In genomic region chr2:111011218-111011617, GRCh38 we compare ENCODE assay signal across 33 cellular contexts.
DNase-seq lines count a peak whose midpoint lies in the region; ATAC-seq, FAIRE-seq and TF ChIP-seq lines count a peak whose summit lies in the region.
"Had no signal": no experiment of that assay in that cellular context is flagged by ENCODE, and none has a peak within 500 bp of the region (broad histone marks: within the 10 kb centered on the region; RNA-seq: fewer than 3 reads in every experiment).

No MANE protein-coding gene starts in this region.

- H3K36me3 ChIP-seq in K562 (ENCODE audit: control insufficient read depth, insufficient read depth, low read length) (no peaks in the 10 kb centered on the region), vagina (no peaks in the 10 kb centered on the region), GM23338 (ENCODE audit: insufficient read depth) (no peaks in the 10 kb centered on the region)
- H3K36me3 ChIP-seq: BE2C; BLaER1; BLaER1 treated with 17β-estradiol and CSF1 and Interleukin-3, amounts not matched to agents 10 nM and 100 nM had no signal

- H3K4me3 Mint-ChIP-seq in endothelial cell (ENCODE audit: unreplicated experiment), result peak overlapping the region; percentile 65
- no peak overlapping the region for H3K4me3 Mint-ChIP-seq in GM23338
- H3K4me3 Mint-ChIP-seq: B cell; CD14-positive monocyte; CD4-positive, alpha-beta memory T cell; CD4-positive, alpha-beta T cell; CD4-positive, CD25-positive, alpha-beta regulatory T cell; CD8-positive, alpha-beta memory T cell; CD8-positive, alpha-beta T cell had no signal

- H3K9me1 ChIP-seq in K562 (ENCODE audit: control insufficient read depth, insufficient read depth, low read length), result no peaks in the 10 kb centered on the region

- no peak for TF ChIP-seq CTCF in K562 (IDR thresholded peaks at IDR 0.05 in 2 of 3, conservative IDR thresholded peaks at IDR 0.05 in 1 of 3; ENCODE audit: insufficient read depth in 2 of 3, low read depth in 1 of 3, low read length in 3 of 3)
- TF ChIP-seq CTCF in endothelial cell (IDR thresholded peaks at IDR 0.05; ENCODE audit: unreplicated experiment), result no peak
- no peak for TF ChIP-seq CTCF in vagina (IDR thresholded peaks at IDR 0.05)
- no peak for TF ChIP-seq CTCF in GM23338 (conservative IDR thresholded peaks at IDR 0.05; ENCODE audit: low read depth in 2 of 2)

- H3K79me2 ChIP-seq in K562 (ENCODE audit: control insufficient read depth, insufficient read depth, low read length), result no peaks in the 10 kb centered on the region
- no peaks in the 10 kb centered on the region for H3K79me2 ChIP-seq in GM23338 (replicated peaks; ENCODE audit: insufficient read depth)

- intact Hi-C loops in K562 (cut with micrococcal nuclease) (no loop called here), vagina (cut with DNase I) (no loop called here)

- H3K27ac ChIP-seq in K562 (ENCODE audit: extremely low read depth, low read depth, low read length) (no peak overlapping the region), vagina (no peak overlapping the region), GM23338 (ENCODE audit: low read depth) (no peak overlapping the region)
- H3K27ac ChIP-seq: 22Rv1; A549; BLaER1; BLaER1 treated with 17β-estradiol and CSF1 and Interleukin-3, amounts not matched to agents 10 nM and 100 nM; C4-2B had no signal

- no peaks in the 10 kb centered on the region for H3F3A ChIP-seq in GM23338 (replicated peaks; ENCODE audit: low read depth)

- no peaks in the 10 kb centered on the region for H3K9me3 ChIP-seq in K562 (replicated peaks; ENCODE audit: control insufficient read depth, insufficient read depth, low read depth, low read length)
- H3K9me3 ChIP-seq in vagina, result no peaks in the 10 kb centered on the region
- H3K9me3 ChIP-seq: BE2C had no signal

- POLR2A ChIA-PET in K562 (lab: Yijun Ruan, JAX), result no interaction called here

- no peaks in the 10 kb centered on the region for H3K9me2 ChIP-seq in GM23338 (ENCODE audit: insufficient read depth)

- FAIRE-seq in K562 (lab: Jason Lieb, UNC), result no peak
- FAIRE-seq: A204.1, A549, D721Med had no signal

- H3K4me3 ChIP-seq in K562 (no peak overlapping the region), vagina (no peak overlapping the region), GM23338 (no peak overlapping the region)
- H3K4me3 ChIP-seq: A549; BLaER1; BLaER1 treated with 17β-estradiol and CSF1 and Interleukin-3, amounts not matched to agents 10 nM and 100 nM had no signal

- H3K9ac ChIP-seq in K562 (ENCODE audit: insufficient read depth in 1 of 2, low read depth in 2 of 2, low read length in 2 of 2), result no peak overlapping the region
- H3K9ac ChIP-seq: BLaER1; BLaER1 treated with 17β-estradiol and CSF1 and Interleukin-3, amounts not matched to agents 10 nM and 100 nM had no signal

- BruUV-seq in K562 (replicated peaks; lab: Mats Ljungman, UMichigan), result no TSS peak

- CTCF ChIA-PET in K562 (lab: Yijun Ruan, JAX; ENCODE audit: low intra/inter-chr PET ratio), result no interaction called here

- H3K27me3 ChIP-seq in K562 (ENCODE audit: control insufficient read depth in 2 of 2, insufficient read depth in 2 of 2, low read length in 2 of 2) (peaks cover 0 to 5% of the 10 kb centered on the region in 2 experiments; a peak in 1 of 5 replicates), vagina (no peaks in the 10 kb centered on the region), GM23338 (ENCODE audit: insufficient read depth) (no peaks in the 10 kb centered on the region)
- H3K27me3 ChIP-seq: BE2C; BLaER1; BLaER1 treated with 17β-estradiol and CSF1 and Interleukin-3, amounts not matched to agents 10 nM and 100 nM had no signal

- no peak overlapping the region for H3K4me2 ChIP-seq in K562 (ENCODE audit: insufficient read depth, low read length)
- H3K4me2 ChIP-seq in GM23338, result no peak overlapping the region
- H3K4me2 ChIP-seq: A549; BLaER1; BLaER1 treated with 17β-estradiol and CSF1 and Interleukin-3, amounts not matched to agents 10 nM and 100 nM had no signal

- H4K20me1 ChIP-seq in K562 (replicated peaks; ENCODE audit: control insufficient read depth, insufficient read depth, low read length) (no peaks in the 10 kb centered on the region), GM23338 (replicated peaks; ENCODE audit: insufficient read depth) (no peaks in the 10 kb centered on the region)
- H4K20me1 ChIP-seq: BLaER1; BLaER1 treated with 17β-estradiol and CSF1 and Interleukin-3, amounts not matched to agents 10 nM and 100 nM had no signal

- in situ Hi-C loops in K562 (cut with MboI), result no loop called here

- H3K27ac Mint-ChIP-seq in endothelial cell (ENCODE audit: unreplicated experiment), result no peak overlapping the region
- H3K27ac Mint-ChIP-seq in GM23338, result no peak overlapping the region
- H3K27ac Mint-ChIP-seq: B cell; CD14-positive monocyte; CD4-positive, alpha-beta T cell; CD4-positive, CD25-positive, alpha-beta regulatory T cell; CD8-positive, alpha-beta memory T cell; CD8-positive, alpha-beta T cell had no signal

- no peak for DNase-seq in K562 (ENCODE audit: extremely low read depth in 1 of 4, low spot score in 3 of 4)
- DNase-seq in endothelial cell (ENCODE audit: low spot score), result no peak
- DNase-seq in vagina (ENCODE audit: extremely low spot score in 2 of 2), result no peak
- no peak for DNase-seq in GM23338 (ENCODE audit: low spot score)
- DNase-seq: 8988T; ACHN; AML-193; BE2C; C1 segment of cervical spinal cord; Caco-2; Calu3; CD4-positive, alpha-beta memory T cell; CD4-positive, alpha-beta T cell; CD4-positive, CD25-positive, alpha-beta regulatory T cell; CD8-positive, alpha-beta memory T cell; CD8-positive, alpha-beta T cell; COR-L47; DMS 273 treated with DMSO at 0.1 percent for 48 hours; DMS153; DMS53; DMS79; DMS79 treated with DMSO at 0.1 percent for 48 hours; DND-41; EL had no signal

- TF ChIP-seq POLR2A in K562 (conservative IDR thresholded peaks at IDR 0.05) (no peak), vagina (IDR thresholded peaks at IDR 0.05) (no peak)

- no peak for TF ChIP-seq EP300 in K562 (IDR thresholded peaks at IDR 0.05; ENCODE audit: low read length)

- no peak overlapping the region for H2AFZ ChIP-seq in K562 (ENCODE audit: low read depth, low read length)
- H2AFZ ChIP-seq in GM23338, result no peak overlapping the region

- H3K4me1 Mint-ChIP-seq in endothelial cell (ENCODE audit: unreplicated experiment) (peaks cover 4% of the 10 kb centered on the region), GM23338 (no peaks in the 10 kb centered on the region)
- H3K4me1 Mint-ChIP-seq: B cell; CD4-positive, alpha-beta memory T cell; CD4-positive, CD25-positive, alpha-beta regulatory T cell had no signal

- ATAC-seq in K562 (no peak), GM23338 (no peak)
- ATAC-seq: A549; CD8-positive, alpha-beta T cell had no signal

- H3K36me3 Mint-ChIP-seq in endothelial cell (ENCODE audit: low read depth, unreplicated experiment) (no peaks in the 10 kb centered on the region), GM23338 (ENCODE audit: low read depth) (peaks cover 18% of the 10 kb centered on the region; the same call in 2 of the 3 replicates)
- H3K36me3 Mint-ChIP-seq: CD4-positive, alpha-beta memory T cell; CD4-positive, CD25-positive, alpha-beta regulatory T cell had no signal

- H3K9me3 Mint-ChIP-seq in endothelial cell (ENCODE audit: unreplicated experiment) (no peaks in the 10 kb centered on the region), GM23338 (peaks cover 22% of the 10 kb centered on the region)

- H3K27me3 Mint-ChIP-seq in endothelial cell (ENCODE audit: unreplicated experiment) (no peaks in the 10 kb centered on the region), GM23338 (ENCODE audit: insufficient read depth, low read depth, poor library complexity) (no peaks in the 10 kb centered on the region)

- H3K4me1 ChIP-seq in K562 (replicated peaks in 1 of 2; ENCODE audit: control insufficient read depth in 2 of 2, insufficient read depth in 2 of 2, low read length in 2 of 2) (no peaks in the 10 kb centered on the region), vagina (no peaks in the 10 kb centered on the region), GM23338 (ENCODE audit: insufficient read depth) (no peaks in the 10 kb centered on the region)
- H3K4me1 ChIP-seq: BE2C, BLaER1, Caco-2 had no signal

- no peak for TF ChIP-seq RAD21 in K562 (CRISPR knock-in tag; conservative IDR thresholded peaks at IDR 0.05 in 1 of 2, IDR thresholded peaks at IDR 0.05 in 1 of 2)

TF ChIP-seq in K562, 482 proteins besides CTCF, POLR2A, EP300 and RAD21:
- TF ChIP-seq RCOR1 (IDR thresholded peaks at IDR 0.05; ENCODE audit: borderline replicate concordance in 1 of 2, low read depth in 2 of 2, low read length in 2 of 2) (no peak), ZNF280B (CRISPR knock-in tag; IDR thresholded peaks at IDR 0.05) (no peak), ZNF507 (tag; conservative IDR thresholded peaks at IDR 0.05) (peak; percentile 94)

TF ChIP-seq in GM23338, 12 proteins besides CTCF, POLR2A, EP300 and RAD21 (continues in another document):
- TF ChIP-seq, protein P1, sequence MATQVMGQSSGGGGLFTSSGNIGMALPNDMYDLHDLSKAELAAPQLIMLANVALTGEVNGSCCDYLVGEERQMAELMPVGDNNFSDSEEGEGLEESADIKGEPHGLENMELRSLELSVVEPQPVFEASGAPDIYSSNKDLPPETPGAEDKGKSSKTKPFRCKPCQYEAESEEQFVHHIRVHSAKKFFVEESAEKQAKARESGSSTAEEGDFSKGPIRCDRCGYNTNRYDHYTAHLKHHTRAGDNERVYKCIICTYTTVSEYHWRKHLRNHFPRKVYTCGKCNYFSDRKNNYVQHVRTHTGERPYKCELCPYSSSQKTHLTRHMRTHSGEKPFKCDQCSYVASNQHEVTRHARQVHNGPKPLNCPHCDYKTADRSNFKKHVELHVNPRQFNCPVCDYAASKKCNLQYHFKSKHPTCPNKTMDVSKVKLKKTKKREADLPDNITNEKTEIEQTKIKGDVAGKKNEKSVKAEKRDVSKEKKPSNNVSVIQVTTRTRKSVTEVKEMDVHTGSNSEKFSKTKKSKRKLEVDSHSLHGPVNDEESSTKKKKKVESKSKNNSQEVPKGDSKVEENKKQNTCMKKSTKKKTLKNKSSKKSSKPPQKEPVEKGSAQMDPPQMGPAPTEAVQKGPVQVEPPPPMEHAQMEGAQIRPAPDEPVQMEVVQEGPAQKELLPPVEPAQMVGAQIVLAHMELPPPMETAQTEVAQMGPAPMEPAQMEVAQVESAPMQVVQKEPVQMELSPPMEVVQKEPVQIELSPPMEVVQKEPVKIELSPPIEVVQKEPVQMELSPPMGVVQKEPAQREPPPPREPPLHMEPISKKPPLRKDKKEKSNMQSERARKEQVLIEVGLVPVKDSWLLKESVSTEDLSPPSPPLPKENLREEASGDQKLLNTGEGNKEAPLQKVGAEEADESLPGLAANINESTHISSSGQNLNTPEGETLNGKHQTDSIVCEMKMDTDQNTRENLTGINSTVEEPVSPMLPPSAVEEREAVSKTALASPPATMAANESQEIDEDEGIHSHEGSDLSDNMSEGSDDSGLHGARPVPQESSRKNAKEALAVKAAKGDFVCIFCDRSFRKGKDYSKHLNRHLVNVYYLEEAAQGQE (IDR thresholded peaks at IDR 0.05; ENCODE audit: unreplicated experiment), result no peak
